8 cellular contexts compared by ENCODE assay signal in genomic region chr6:2353412-2354137, GRCh38.
DNase-seq lines count a peak whose midpoint lies in the region; ATAC-seq and TF ChIP-seq lines count a peak whose summit lies in the region.

No MANE protein-coding gene starts in this region.

- DNase-seq in DND-41 (peak; percentile 67), Karpas-422 (peak; percentile 87), RWPE1 (ENCODE audit: low spot score) (peak; percentile 61), germinal center (ENCODE audit: low spot score) (peak; percentile 44)
- peak in 3 of 4 experiments; percentile 16 to 28 (median 17) for DNase-seq in activated naive CD4-positive, alpha-beta T cell (lab: John Stamatoyannopoulos, UW)

- H3K9ac ChIP-seq in DND-41 (ENCODE audit: low read depth, low read length) = no peak overlapping the region
- no peak overlapping the region for H3K9ac ChIP-seq in Karpas-422 (ENCODE audit: low read length)
- H3K9ac ChIP-seq in parathyroid adenoma = no peak overlapping the region

- H3K4me1 ChIP-seq in DND-41 (ENCODE audit: insufficient read depth, low read length) (no peaks in the 10 kb centered on the region), Karpas-422 (ENCODE audit: low read length) (peaks cover 41% of the 10 kb centered on the region), parathyroid adenoma (no peaks in the 10 kb centered on the region)

- no peaks in the 10 kb centered on the region for H4K20me1 ChIP-seq in DND-41 (ENCODE audit: insufficient read depth, low read length)
- no peaks in the 10 kb centered on the region for H4K20me1 ChIP-seq in Karpas-422 (ENCODE audit: insufficient read depth, low read depth, low read length)

- CTCF ChIA-PET in RWPE1 (lab: Yijun Ruan, JAX) = interaction anchor here (0.5 to 1.5 kb wide), 23 partner anchors 9 to 818 kb away, joined by 3 to 13 read pairs (median 4); no protein-coding TSS in a partner anchor

- ATAC-seq in DND-41 (ENCODE audit: insufficient read depth, low read depth) (peak; percentile 74), HG02759 (IDR thresholded peaks at IDR 0.05; ENCODE audit: unreplicated experiment) (no peak), HG03521 (IDR thresholded peaks at IDR 0.05; ENCODE audit: unreplicated experiment) (no peak)

- POLR2A ChIA-PET in RWPE1 (lab: Yijun Ruan, JAX; ENCODE audit: low non-redundant PET) = no interaction called here

- H3K4me2 ChIP-seq in DND-41 (ENCODE audit: insufficient read depth, low read length) = no peak overlapping the region
- H3K4me2 ChIP-seq in Karpas-422 (ENCODE audit: low read depth, low read length, poor library complexity, severe bottlenecking) = no peak overlapping the region
- no peak overlapping the region for H3K4me2 ChIP-seq in parathyroid adenoma (ENCODE audit: low read length)

- H3K27me3 ChIP-seq in DND-41 (ENCODE audit: insufficient read depth, low read length, poor library complexity) (no peaks in the 10 kb centered on the region), Karpas-422 (ENCODE audit: low read length) (no peaks in the 10 kb centered on the region), parathyroid adenoma (ENCODE audit: control insufficient read depth, insufficient read depth, low read length) (no peaks in the 10 kb centered on the region)

- TF ChIP-seq CTCF in DND-41 (IDR thresholded peaks at IDR 0.05; ENCODE audit: borderline replicate concordance, extremely low read depth, low read length, poor library complexity, severe bottlenecking) (peak; percentile 84), RWPE1 (conservative IDR thresholded peaks at IDR 0.05; ENCODE audit: low read depth) (peak; percentile 81), parathyroid adenoma (IDR thresholded peaks at IDR 0.05) (peak; percentile 75)

- H3K4me3 ChIP-seq in DND-41 (ENCODE audit: low read depth in 1 of 2, low read length in 2 of 2) = no peak overlapping the region
- H3K4me3 ChIP-seq in Karpas-422 (ENCODE audit: low read length) = no peak overlapping the region
- H3K4me3 ChIP-seq in parathyroid adenoma (ENCODE audit: low read depth, low read length) = no peak overlapping the region

- no peaks in the 10 kb centered on the region for H3K9me3 ChIP-seq in DND-41 (ENCODE audit: insufficient read depth, low read length, severe bottlenecking)
- no peaks in the 10 kb centered on the region for H3K9me3 ChIP-seq in Karpas-422 (ENCODE audit: low read length)
- no peaks in the 10 kb centered on the region for H3K9me3 ChIP-seq in parathyroid adenoma (ENCODE audit: control insufficient read depth, low read length)

- no peaks in the 10 kb centered on the region for H3K36me3 ChIP-seq in DND-41 (ENCODE audit: insufficient read depth, low read length)
- no peaks in the 10 kb centered on the region for H3K36me3 ChIP-seq in Karpas-422 (ENCODE audit: insufficient read depth, low read length)
- H3K36me3 ChIP-seq in parathyroid adenoma (ENCODE audit: control insufficient read depth, insufficient read depth, low read length) = no peaks in the 10 kb centered on the region

- no peak overlapping the region for H2AFZ ChIP-seq in DND-41 (ENCODE audit: low read depth, low read length)
- H2AFZ ChIP-seq in Karpas-422 (ENCODE audit: low read length) = no peak overlapping the region
- no peak overlapping the region for H2AFZ ChIP-seq in parathyroid adenoma

- H3K27ac ChIP-seq in DND-41 (ENCODE audit: low read length) = no peak overlapping the region
- H3K27ac ChIP-seq in Karpas-422 (ENCODE audit: low read length) = no peak overlapping the region
- no peak overlapping the region for H3K27ac ChIP-seq in RWPE1
- H3K27ac ChIP-seq in parathyroid adenoma = no peak overlapping the region

- H3K79me2 ChIP-seq in DND-41 (ENCODE audit: insufficient read depth, low read length) (no peaks in the 10 kb centered on the region), Karpas-422 (ENCODE audit: low read length) (no peaks in the 10 kb centered on the region), parathyroid adenoma (no peaks in the 10 kb centered on the region)

- no peaks in the 10 kb centered on the region for H3K9me2 ChIP-seq in Karpas-422 (replicated peaks; ENCODE audit: insufficient read depth, low read length)

Comparison
In these comparisons a context has a peak if more than half of its experiments do, and no peak if none do; other contexts are left out.
1. DNase-seq: peak in every context shown above with its lines; median percentile 87 in Karpas-422; 67 in DND-41; 61 in RWPE1; 44 in germinal center; 17 in activated naive CD4-positive, alpha-beta T cell.